In genomic region chr22:35313311-35314121, GRCh38 we compare ENCODE assay signal across 8 cellular contexts. TPM values are rescaled to one million over a fixed set of nuclear protein-coding genes. Genes with fewer than 3 reads are reported as not detected.
DNase-seq lines count a peak whose midpoint lies in the region; ATAC-seq and TF ChIP-seq lines count a peak whose summit lies in the region.

No MANE protein-coding gene starts in this region.

- intact Hi-C loops in mammary epithelial cell (cut with micrococcal nuclease) = no loop called here

- BruUV-seq in mammary epithelial cell (replicated peaks; lab: Mats Ljungman, UMichigan) = no TSS peak

- H3K4me1 ChIP-seq in mammary epithelial cell (ENCODE audit: insufficient read depth, low read length) = peaks cover 19% of the 10 kb centered on the region

- H3K9me3 Mint-ChIP-seq in effector memory CD8-positive, alpha-beta T cell = no peaks in the 10 kb centered on the region

- H3K27me3 Mint-ChIP-seq in effector memory CD8-positive, alpha-beta T cell = no peaks in the 10 kb centered on the region

- TF ChIP-seq CTCF in GM12865 (IDR thresholded peaks at IDR 0.05; ENCODE audit: insufficient read depth, low read depth, low read length, missing control alignments) = no peak
- no peak for TF ChIP-seq CTCF in mammary epithelial cell (conservative IDR thresholded peaks at IDR 0.05 in 1 of 2, IDR thresholded peaks at IDR 0.05 in 1 of 2; ENCODE audit: extremely low read depth in 1 of 2, insufficient read depth in 1 of 2, low read depth in 1 of 2, low read length in 2 of 2)

- DNase-seq in GM12865 (ENCODE audit: low read depth) = peak; percentile 62
- DNase-seq in NCI-H510A treated with DMSO at 0.1 percent for 48 hours (lab: John Stamatoyannopoulos, UW) = peak; percentile 60
- peak; percentile 51 for DNase-seq in mammary epithelial cell
- DNase-seq in mesenteric fat pad (ENCODE audit: low spot score) = peak; percentile 79
- DNase-seq in RPMI8226 = no peak
- no peak for DNase-seq in effector memory CD8-positive, alpha-beta T cell

- no peak overlapping the region for H3K27ac ChIP-seq in mammary epithelial cell (ENCODE audit: insufficient read depth, low read depth, low read length)

- no peak overlapping the region for H3K4me3 ChIP-seq in GM12865 (ENCODE audit: low read depth, low read length)
- no peak overlapping the region for H3K4me3 ChIP-seq in mammary epithelial cell (replicated peaks in 1 of 3; ENCODE audit: insufficient read depth in 1 of 3, low read depth in 2 of 3, low read length in 3 of 3)

- H3K4me1 Mint-ChIP-seq in effector memory CD8-positive, alpha-beta T cell (ENCODE audit: low read depth in 2 of 2) = peaks cover 45 to 56% of the 10 kb centered on the region in 2 donors

- no peaks in the 10 kb centered on the region for H3K9me3 ChIP-seq in mammary epithelial cell (replicated peaks; ENCODE audit: insufficient read depth, low read length)

- H4K20me1 ChIP-seq in mammary epithelial cell (ENCODE audit: insufficient read depth, low read length) = no peaks in the 10 kb centered on the region

- H3K27ac Mint-ChIP-seq in effector memory CD8-positive, alpha-beta T cell = no peak overlapping the region

- dilution Hi-C loops in mammary epithelial cell (cut with HindIII; ENCODE audit: low sequenced_read_pairs) = no loop called here

- no peaks in the 10 kb centered on the region for H3K27me3 ChIP-seq in mammary epithelial cell (ENCODE audit: insufficient read depth, low read length)

- peaks cover 31% of the 10 kb centered on the region for H3K36me3 Mint-ChIP-seq in effector memory CD8-positive, alpha-beta T cell (ENCODE audit: insufficient read depth)

- H3K79me2 ChIP-seq in mammary epithelial cell (ENCODE audit: insufficient read depth, low read length) = no peaks in the 10 kb centered on the region

- CTCF ChIA-PET in mammary epithelial cell (lab: Charles Lee; ENCODE audit: low non-redundant PET) = no interaction called here

- no peak overlapping the region for H3K4me2 ChIP-seq in mammary epithelial cell (ENCODE audit: insufficient read depth, low read depth, low read length)

- ATAC-seq in HG03457 (IDR thresholded peaks at IDR 0.05; ENCODE audit: unreplicated experiment) (no peak), GM18498 (IDR thresholded peaks at IDR 0.05; ENCODE audit: unreplicated experiment) (no peak)
- ATAC-seq in effector memory CD8-positive, alpha-beta T cell (replicated peaks) = no peak

- 58% methylated on average over 13 of the region's 14 CpGs for WGBS in mammary epithelial cell (ENCODE audit: low coverage, missing lambda C conversion rate)

- H3K36me3 ChIP-seq in mammary epithelial cell (ENCODE audit: insufficient read depth, low read length) = no peaks in the 10 kb centered on the region

- no peak overlapping the region for H3K4me3 Mint-ChIP-seq in effector memory CD8-positive, alpha-beta T cell

- H2AFZ ChIP-seq in mammary epithelial cell (ENCODE audit: low read depth, low read length) = no peak overlapping the region

- in situ Hi-C loops in mammary epithelial cell (cut with MboI; ENCODE audit: low sequenced_read_pairs in 2 of 2) = no loop called here

- no peak overlapping the region for H3K9ac ChIP-seq in mammary epithelial cell (ENCODE audit: insufficient read depth, low read length)

RNA-seq across cellular contexts. Expression of gene TOM1, which starts 13.8 kb away (rescaled TPM):
- total RNA-seq in mammary epithelial cell (10 to 100 TPM; 19.7 to 30.0 TPM), mesenteric fat pad (83.2 TPM)
- polyA plus RNA-seq in mammary epithelial cell = 20.1 TPM
- 18.7 TPM for polyA minus RNA-seq in mammary epithelial cell

RNA-seq across cellular contexts. Expression of gene HMGXB4, which starts 56.2 kb away (rescaled TPM):
- total RNA-seq in mammary epithelial cell (10 to 100 TPM; 10.8 to 22.2 TPM), mesenteric fat pad (14.0 TPM)
- 14.6 TPM for polyA plus RNA-seq in mammary epithelial cell
- 26.2 TPM for polyA minus RNA-seq in mammary epithelial cell

Comparison
In these comparisons a context has a peak if more than half of its experiments do, and no peak if none do; other contexts are left out.
1. DNase-seq: peak in GM12865 (single experiment), NCI-H510A treated with DMSO at 0.1 percent for 48 hours (single experiment), mammary epithelial cell (single experiment) and mesenteric fat pad (single experiment); none in RPMI8226 (single experiment) and effector memory CD8-positive, alpha-beta T cell (0 of 3).